ENCODE assay signal across 16 cellular contexts in genomic region chr10:12750526-12751201, GRCh38.
"Had no signal": no experiment of that assay in that cellular context is flagged by ENCODE, and none has a peak within 500 bp of the region (broad histone marks: within the 10 kb centered on the region; RNA-seq: fewer than 3 reads in every experiment).

No MANE protein-coding gene starts in this region.

- H3K36me3 Mint-ChIP-seq: mesothelial cell of epicardium, type B pancreatic cell had no signal

- H3K27ac ChIP-seq: cardiac muscle cell, coronary artery, sigmoid colon had no signal

- H3K27me3 ChIP-seq: cardiac muscle cell, sigmoid colon had no signal

- H3K4me1 ChIP-seq: sigmoid colon had no signal

- H3K36me3 ChIP-seq: cardiac muscle cell, sigmoid colon had no signal

- DNase-seq: activated CD4-positive, alpha-beta T cell treated with anti-CD3 and anti-CD28 coated beads, Interleukin-2, amount 50 U/mL, for 1 hour; activated CD4-positive, CD25-positive, alpha-beta regulatory T cell; activated T-cell treated with anti-CD3 and anti-CD28 coated beads for 4 hours; effector CD4-positive, alpha-beta T cell; hippocampal formation; sigmoid colon; stimulated activated CD4-positive, alpha-beta T cell treated with anti-CD3 and anti-CD28 coated beads, Interleukin-12 subunit alpha, Interleukin-12 subunit beta, amount 100 ng/mL, for 4 hours; stimulated activated naive CD4-positive, alpha-beta T cell treated with Interleukin-2 at 50 U/mL for 16 hours; T-helper 17 cell had no signal

- H3K27ac Mint-ChIP-seq: activated naive CD4-positive, alpha-beta T cell treated with anti-CD3 and anti-CD28 coated beads, Interleukin-2, amount 50 U/mL, for 24 hours; activated T-helper 17 cell treated with anti-CD3 and anti-CD28 coated beads, Interleukin-2, amount 50 U/mL, for 72 hours; mesothelial cell of epicardium; T-helper 17 cell; type B pancreatic cell had no signal

- H3K27me3 Mint-ChIP-seq: activated naive CD4-positive, alpha-beta T cell treated with anti-CD3 and anti-CD28 coated beads, Interleukin-2, amount 50 U/mL, for 24 hours; activated T-helper 17 cell treated with anti-CD3 and anti-CD28 coated beads, Interleukin-2, amount 50 U/mL, for 72 hours; T-helper 17 cell; type B pancreatic cell had no signal

- H3K4me1 Mint-ChIP-seq: activated naive CD4-positive, alpha-beta T cell treated with anti-CD3 and anti-CD28 coated beads, Interleukin-2, amount 50 U/mL, for 24 hours; activated T-helper 17 cell treated with anti-CD3 and anti-CD28 coated beads, Interleukin-2, amount 50 U/mL, for 72 hours; mesothelial cell of epicardium had no signal

- H3K4me3 ChIP-seq: cardiac muscle cell, coronary artery, sigmoid colon had no signal

- ATAC-seq: activated T-helper 17 cell treated with anti-CD3 and anti-CD28 coated beads, Interleukin-2, amount 50 U/mL, for 72 hours; SK-N-SH treated with all-trans-retinoic acid at 6 μM for 48 hours; T-helper 17 cell had no signal

- H3K9me3 ChIP-seq: sigmoid colon had no signal

- H3K9me3 Mint-ChIP-seq: activated naive CD4-positive, alpha-beta T cell treated with anti-CD3 and anti-CD28 coated beads, Interleukin-2, amount 50 U/mL, for 24 hours; activated T-helper 17 cell treated with anti-CD3 and anti-CD28 coated beads, Interleukin-2, amount 50 U/mL, for 72 hours; type B pancreatic cell had no signal

- H3K4me3 Mint-ChIP-seq: activated naive CD4-positive, alpha-beta T cell treated with anti-CD3 and anti-CD28 coated beads, Interleukin-2, amount 50 U/mL, for 24 hours; activated T-helper 17 cell treated with anti-CD3 and anti-CD28 coated beads, Interleukin-2, amount 50 U/mL, for 72 hours; mesothelial cell of epicardium; T-helper 17 cell; type B pancreatic cell had no signal
